In the genomic region with DNA sequence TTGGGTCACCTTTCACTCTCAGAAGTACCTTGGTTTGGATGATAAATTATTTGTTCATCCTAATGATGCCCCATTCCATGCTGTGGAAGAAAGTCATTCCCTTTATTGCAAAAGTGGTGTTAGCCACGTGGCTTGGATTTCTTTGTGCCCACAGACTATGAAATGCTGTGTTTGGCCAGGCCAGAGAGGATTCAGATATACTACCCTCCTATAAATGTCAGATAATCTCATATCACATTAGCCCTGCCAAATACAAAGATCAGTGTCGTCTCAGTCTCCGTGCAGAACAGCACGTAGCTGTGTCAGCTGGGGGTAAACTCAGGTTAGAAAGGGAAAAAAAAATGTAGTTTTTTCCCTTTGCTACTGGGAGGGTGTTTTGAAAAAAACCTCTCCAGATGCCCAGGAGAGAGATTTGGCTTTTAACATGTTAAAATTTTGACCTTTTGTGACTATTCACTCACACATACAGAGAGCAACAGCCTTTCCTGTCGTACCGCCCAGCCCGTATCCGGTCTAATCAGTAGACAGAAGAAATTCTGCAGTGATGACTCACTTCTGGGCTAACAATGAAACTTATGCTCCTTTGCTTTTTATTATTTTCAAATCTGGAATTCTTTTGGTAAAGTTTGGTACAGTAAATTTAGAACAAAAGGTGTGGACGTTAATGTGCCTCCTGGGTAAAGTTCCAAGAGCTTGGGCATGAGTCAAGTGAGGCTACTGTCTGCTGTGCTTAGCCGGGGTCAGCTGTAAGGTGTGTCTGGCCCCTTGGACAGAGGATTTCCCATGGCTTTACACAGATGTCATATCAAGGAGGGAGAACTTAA, we compare ENCODE assay signal across 8 cellular contexts. TPM values are rescaled to one million over a fixed set of nuclear protein-coding genes. Genes with fewer than 3 reads are reported as not detected.
DNase-seq lines count a peak whose midpoint lies in the region; ATAC-seq, FAIRE-seq and TF ChIP-seq lines count a peak whose summit lies in the region.

No MANE protein-coding gene starts in this region.

- H3K36me3 ChIP-seq in pancreas, result no peaks in the 10 kb centered on the region

- ATAC-seq in HG02798 (IDR thresholded peaks at IDR 0.05; ENCODE audit: poor library complexity, unreplicated experiment), result peak; percentile 72
- peak; percentile 92 for ATAC-seq in SK-N-SH treated with all-trans-retinoic acid at 6 μM for 48 hours
- ATAC-seq in pancreas, result peak; percentile 70 to 95 (median 89)

- peak; percentile 95 for DNase-seq in EH (ENCODE audit: low read depth)
- peak; percentile 93 for DNase-seq in fibroblast of pulmonary artery (ENCODE audit: low read depth)
- DNase-seq in pancreas, result peak in 3 of 6 donors; percentile 4 to 25 (median 23)
- no peak for DNase-seq in GM10266 (ENCODE audit: extremely low spot score)
- DNase-seq in DMS153 treated with DMSO at 0.1 percent for 48 hours (lab: John Stamatoyannopoulos, UW; ENCODE audit: unreplicated experiment), result no peak
- DNase-seq in globus pallidus (ENCODE audit: low spot score), result no peak

- 16 to 21% methylated on average over 10 of the region's 10 CpGs for WGBS in pancreas, 2 donors

- TF ChIP-seq CTCF in fibroblast of pulmonary artery (IDR thresholded peaks at IDR 0.05; ENCODE audit: low read length, missing control alignments) (no peak), pancreas (IDR thresholded peaks at IDR 0.05) (no peak), GM10266 (IDR thresholded peaks at IDR 0.05; ENCODE audit: control insufficient read depth, insufficient read depth, low read depth, missing control alignments) (no peak)

- no peaks in the 10 kb centered on the region for H3K9me3 ChIP-seq in pancreas

- no peaks in the 10 kb centered on the region for H3K27me3 ChIP-seq in pancreas

- intact Hi-C loops in pancreas (cut with DNase I), result no loop called here

- H3K27ac ChIP-seq in pancreas, result peak overlapping the region in 2 of 4 donors; percentile 51 to 56

- peaks cover 0 to 4% (median 0%) of the 10 kb centered on the region in 3 donors for H3K4me1 ChIP-seq in pancreas

- no peak for FAIRE-seq in pancreas (lab: Jason Lieb, UNC)

- H3K4me3 ChIP-seq in fibroblast of pulmonary artery (replicated peaks; ENCODE audit: low read depth, low read length), result no peak overlapping the region
- H3K4me3 ChIP-seq in pancreas, result no peak overlapping the region

TF ChIP-seq in SK-N-SH treated with all-trans-retinoic acid at 6 μM for 48 hours, 23 proteins besides CTCF, POLR2A, EP300 and RAD21:
- TF ChIP-seq SNAI2 (CRISPR knock-in tag; IDR thresholded peaks at IDR 0.05) (0 out of 2 replicates have a peak, but pooled peaks have one; percentile 46), ISL1 (CRISPR knock-in tag; IDR thresholded peaks at IDR 0.05) (peak; percentile 77), ZFP30 (CRISPR knock-in tag; IDR thresholded peaks at IDR 0.05) (no peak)
- TF ChIP-seq, protein P1, sequence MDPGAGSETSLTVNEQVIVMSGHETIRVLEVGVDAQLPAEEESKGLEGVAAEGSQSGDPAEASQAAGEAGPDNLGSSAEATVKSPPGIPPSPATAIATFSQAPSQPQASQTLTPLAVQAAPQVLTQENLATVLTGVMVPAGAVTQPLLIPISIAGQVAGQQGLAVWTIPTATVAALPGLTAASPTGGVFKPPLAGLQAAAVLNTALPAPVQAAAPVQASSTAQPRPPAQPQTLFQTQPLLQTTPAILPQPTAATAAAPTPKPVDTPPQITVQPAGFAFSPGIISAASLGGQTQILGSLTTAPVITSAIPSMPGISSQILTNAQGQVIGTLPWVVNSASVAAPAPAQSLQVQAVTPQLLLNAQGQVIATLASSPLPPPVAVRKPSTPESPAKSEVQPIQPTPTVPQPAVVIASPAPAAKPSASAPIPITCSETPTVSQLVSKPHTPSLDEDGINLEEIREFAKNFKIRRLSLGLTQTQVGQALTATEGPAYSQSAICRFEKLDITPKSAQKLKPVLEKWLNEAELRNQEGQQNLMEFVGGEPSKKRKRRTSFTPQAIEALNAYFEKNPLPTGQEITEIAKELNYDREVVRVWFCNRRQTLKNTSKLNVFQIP (CRISPR knock-in tag; IDR thresholded peaks at IDR 0.05; ENCODE audit: borderline replicate concordance, low read depth), result 0 out of 2 replicates have a peak, but pooled peaks have one; percentile 9

RNA-seq across cellular contexts. Expression of gene PTPRB, which starts 8.5 kb away (rescaled TPM):
- total RNA-seq in pancreas, result 1 to 10 TPM; 2.9 to 5.5 (median 4.4) TPM
- 1 to 10 TPM; 2.2 to 5.1 TPM for polyA plus RNA-seq in pancreas

Comparison
In these comparisons a context has a peak if more than half of its experiments do, and no peak if none do; other contexts are left out.
1. DNase-seq: peak in EH (single experiment) and fibroblast of pulmonary artery (single experiment); none in GM10266 (single experiment), DMS153 treated with DMSO at 0.1 percent for 48 hours (single experiment) and globus pallidus (single experiment).
2. Peak in every context shown above with its lines, with median percentiles within 50 percentile points of each other: ATAC-seq.